ENCODE assay signal across 10 cellular contexts in the genomic region with DNA sequence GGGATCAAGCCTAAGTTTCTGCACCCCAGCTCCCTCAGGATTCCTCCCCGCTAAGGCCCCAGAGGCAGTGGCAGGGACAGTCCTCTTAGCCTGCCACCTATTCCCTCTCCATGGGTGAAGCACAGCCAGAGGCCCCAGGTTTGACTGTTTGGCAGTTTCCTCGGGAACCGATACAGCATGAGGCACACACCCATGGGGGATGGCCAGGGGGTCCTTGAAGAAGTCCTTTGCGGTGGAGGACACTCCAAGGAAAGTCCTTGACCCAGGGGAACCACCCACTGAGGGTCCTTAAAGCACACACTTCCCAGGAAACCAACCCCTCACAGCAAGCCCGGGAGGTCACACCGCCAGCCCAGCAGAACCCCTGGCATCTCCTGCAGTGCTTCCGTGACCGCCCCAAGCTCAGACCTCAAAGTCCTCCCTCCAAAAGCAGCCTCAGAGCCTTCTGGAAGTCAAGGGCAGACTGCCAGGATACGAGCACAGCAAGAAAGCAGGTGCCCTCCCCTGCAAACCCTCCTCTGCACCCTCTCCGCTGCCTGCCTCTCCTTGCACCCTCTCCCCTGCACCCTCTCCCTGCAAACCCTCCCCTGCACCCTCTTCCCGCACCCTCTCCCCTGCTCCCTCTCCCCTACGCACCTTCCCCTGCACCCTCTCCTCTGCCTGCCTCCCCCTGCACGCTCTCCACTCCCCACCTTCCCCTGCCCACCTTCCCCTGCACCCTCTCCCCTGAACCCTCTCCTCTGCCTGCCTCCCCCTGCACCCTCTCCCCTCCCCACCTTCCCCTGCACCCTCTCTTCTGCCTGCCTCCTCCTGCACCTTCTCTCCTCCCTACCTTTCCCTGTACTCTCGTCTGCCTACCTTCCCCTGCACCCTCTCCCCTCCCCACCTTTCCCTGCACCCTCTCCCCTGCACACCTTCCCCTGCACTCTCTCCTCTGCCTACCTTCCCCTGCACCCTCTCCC. TPM values are rescaled to one million over a fixed set of nuclear protein-coding genes. Genes with fewer than 3 reads are reported as not detected.
DNase-seq lines count a peak whose midpoint lies in the region; ATAC-seq and TF ChIP-seq lines count a peak whose summit lies in the region.
"Had no signal": no experiment of that assay in that cellular context is flagged by ENCODE, and none has a peak within 500 bp of the region (broad histone marks: within the 10 kb centered on the region; RNA-seq: fewer than 3 reads in every experiment).

No MANE protein-coding gene starts in this region.

- H3K4me1 Mint-ChIP-seq in CD14-positive monocyte (peaks cover 41% of the 10 kb centered on the region), naive B cell (peaks cover 23 to 32% (median 29%) of the 10 kb centered on the region in 3 donors)

- intact Hi-C loops in CD14-positive monocyte (cut with micrococcal nuclease): loop anchor here in 1 of 2 donors (5.0 kb wide), 1 partner anchor 34 kb away; no protein-coding TSS in a partner anchor

- no peak overlapping the region for H3K27ac ChIP-seq in substantia nigra (ENCODE audit: low read depth, low read length, poor library complexity, severe bottlenecking)

- H3K9me3 Mint-ChIP-seq in CD14-positive monocyte (no peaks in the 10 kb centered on the region), naive B cell (no peaks in the 10 kb centered on the region)

- DNase-seq in CD14-positive monocyte (ENCODE audit: low spot score) (no peak), EH (ENCODE audit: low read depth) (peak; percentile 19), UCSD-AML1 (lab: John Stamatoyannopoulos, UW; ENCODE audit: unreplicated experiment) (peak; percentile 29), naive B cell (no peak), substantia nigra (lab: John Stamatoyannopoulos, UW) (no peak), HuH-7.5 (ENCODE audit: low spot score) (no peak)
- no peak for DNase-seq in stimulated activated CD4-positive, alpha-beta T cell treated with anti-CD3 and anti-CD28 coated beads, Interleukin-12 subunit alpha, Interleukin-12 subunit beta, amount 100 ng/mL, for 4 hours
- DNase-seq: central memory CD4-positive, alpha-beta T cell; esophagus squamous epithelium; NCI-H1436 treated with DMSO at 0.1 percent for 48 hours had no signal

- H3K4me3 Mint-ChIP-seq in CD14-positive monocyte (peak overlapping the region; percentile 60 to 84), naive B cell (peak overlapping the region; percentile 22 to 87 (median 54))

- no peak for ATAC-seq in naive B cell (ENCODE audit: low read depth in 2 of 2)

- H3K27ac Mint-ChIP-seq in CD14-positive monocyte (peak overlapping the region in 1 of 7 donors; percentile 83), naive B cell (no peak overlapping the region)

- peaks cover 0 to 6% (median 6%) of the 10 kb centered on the region in 3 donors for H3K27me3 Mint-ChIP-seq in CD14-positive monocyte (ENCODE audit: low read depth in 3 of 3)
- H3K27me3 Mint-ChIP-seq in naive B cell: peaks cover 0 to 13% (median 0%) of the 10 kb centered on the region in 3 donors

- no peaks in the 10 kb centered on the region for H3K36me3 Mint-ChIP-seq in CD14-positive monocyte
- H3K36me3 Mint-ChIP-seq in naive B cell: no peaks in the 10 kb centered on the region

- no peak for TF ChIP-seq CTCF in CD14-positive monocyte (IDR thresholded peaks at IDR 0.05)

RNA-seq across cellular contexts. Expression of a gene that starts 1.4 kb away (rescaled TPM):
- polyA plus RNA-seq in CD14-positive monocyte (10 to 100 TPM; 62.8 to 75.4 TPM), naive B cell (ENCODE audit: low read depth in 6 of 6) (10 to 100 TPM; 30.4 to 72.0 (median 53.5) TPM)

RNA-seq across cellular contexts. Expression of a gene that starts 19.4 kb away (rescaled TPM):
- polyA plus RNA-seq in CD14-positive monocyte (not detected), naive B cell (ENCODE audit: low read depth in 6 of 6) (under 1 TPM in 2 of 6 donors, not detected in 4; 0.09 to 0.13 TPM)

RNA-seq across cellular contexts. Expression of a gene that starts 28.4 kb away (rescaled TPM):
- polyA plus RNA-seq in CD14-positive monocyte (under 1 TPM in 1 of 2 donors, not detected in 1; 0.18 TPM), naive B cell (ENCODE audit: low read depth in 6 of 6) (1 to 10 TPM in 5 of 6 donors, not detected in 1; 1.9 to 4.5 (median 3.4) TPM)

RNA-seq across cellular contexts. Expression of a gene that starts 36.7 kb away (rescaled TPM):
- polyA plus RNA-seq in CD14-positive monocyte (10 to 100 TPM in 1 of 2 donors, 1 to 10 TPM in 1; 9.3 to 12.4 TPM), naive B cell (ENCODE audit: low read depth in 6 of 6) (10 to 100 TPM in 4 of 6 donors, 1 to 10 TPM in 2; 5.5 to 12.3 (median 10.3) TPM)

RNA-seq across cellular contexts. Expression of a gene that starts 44.1 kb away (rescaled TPM):
- not detected for polyA plus RNA-seq in CD14-positive monocyte
- polyA plus RNA-seq in naive B cell (ENCODE audit: low read depth in 6 of 6): not detected

Comparison
In these comparisons a context has a peak if more than half of its experiments do, and no peak if none do; other contexts are left out.
1. DNase-seq: peak in EH (single experiment) and UCSD-AML1 (single experiment); none in CD14-positive monocyte (single experiment), naive B cell (single experiment), substantia nigra (0 of 49), stimulated activated CD4-positive, alpha-beta T cell treated with anti-CD3 and anti-CD28 coated beads, Interleukin-12 subunit alpha, Interleukin-12 subunit beta, amount 100 ng/mL, for 4 hours (single experiment) and HuH-7.5 (single experiment).